In genomic region chr2:168566974-168567650, GRCh38 we compare ENCODE assay signal across 25 cellular contexts.
DNase-seq lines count a peak whose midpoint lies in the region; ATAC-seq, FAIRE-seq and TF ChIP-seq lines count a peak whose summit lies in the region.
"Had no signal": no experiment of that assay in that cellular context is flagged by ENCODE, and none has a peak within 500 bp of the region (broad histone marks: within the 10 kb centered on the region; RNA-seq: fewer than 3 reads in every experiment).

No MANE protein-coding gene starts in this region.

- H3K4me1 ChIP-seq in GM12878 (ENCODE audit: control insufficient read depth, insufficient read depth, low read length), result peaks cover 10% of the 10 kb centered on the region; the same call in 1 of the 2 replicates

- no TSS peak for BruUV-seq in GM12878 (replicated peaks; lab: Mats Ljungman, UMichigan)

- H3K27me3 ChIP-seq in GM12878 (replicated peaks in 1 of 2; ENCODE audit: control insufficient read depth in 2 of 2, insufficient read depth in 2 of 2, low read length in 1 of 2), result no peaks in the 10 kb centered on the region
- H3K27me3 ChIP-seq: thyroid gland had no signal

- peaks cover 9% of the 10 kb centered on the region for H3K79me2 ChIP-seq in GM12878 (ENCODE audit: control insufficient read depth, insufficient read depth, low read length)

- SMC1A ChIA-PET in GM12878 (lab: Charles Lee; ENCODE audit: uncharacterized antibody, unreplicated experiment), result no interaction called here

- no peaks in the 10 kb centered on the region for H4K20me1 ChIP-seq in GM12878 (ENCODE audit: control insufficient read depth, insufficient read depth)

- RAD21 ChIA-PET in GM12878 (lab: Charles Lee; ENCODE audit: unreplicated experiment), result no interaction called here

- no peak overlapping the region for H3K9ac ChIP-seq in GM12878 (ENCODE audit: control insufficient read depth, insufficient read depth, low read length)

- H3K9me3 ChIP-seq in GM12878 (replicated peaks; ENCODE audit: control insufficient read depth, insufficient read depth, low read length), result no peaks in the 10 kb centered on the region; the same call in 2 of the 3 replicates
- H3K9me3 ChIP-seq: thyroid gland had no signal

- no peak for DNase-seq in GM12878 (ENCODE audit: low read depth, low spot score)
- peak; percentile 71 for DNase-seq in renal cortical epithelial cell (ENCODE audit: low read depth)
- no peak for DNase-seq in middle frontal gyrus (ENCODE audit: extremely low spot score, low spot score)
- no peak for DNase-seq in islet precursor cell
- DNase-seq: activated CD4-positive, alpha-beta memory T cell treated with anti-CD3 and anti-CD28 coated beads for 36 hours; activated gamma-delta T cell treated with Interleukin-2 at 50 U/mL for 16 hours; amniotic stem cell; CD4-positive, alpha-beta T cell; dermis blood vessel endothelial cell; DMS53; GF-D8; H9; left colon; NCI-H187; NCI-H2227 treated with DMSO at 0.1 percent for 48 hours; nephron progenitor cell; stimulated activated CD4-positive, alpha-beta T cell treated with anti-CD3 and anti-CD28 coated beads, Interleukin-2, amount 100 ng/mL, for 24 hours; stimulated activated naive CD4-positive, alpha-beta T cell treated with Interleukin-2 at 50 U/mL for 16 hours; thyroid gland had no signal

- TF ChIP-seq POLR2A in GM12878 (IDR thresholded peaks at IDR 0.05; ENCODE audit: low read depth, low read length), result no peak

- intact Hi-C loops in GM12878 (cut with micrococcal nuclease; ENCODE audit: unreplicated experiment), result no loop called here

- in situ Hi-C loops in GM12878 (cut with MboI), result no loop called here

- no peak overlapping the region for H2AFZ ChIP-seq in GM12878 (ENCODE audit: control insufficient read depth, low read depth, low read length)

- POLR2A ChIA-PET in GM12878 (lab: Charles Lee), result no interaction called here

- H3K4me3 ChIP-seq in GM12878, result no peak overlapping the region
- H3K4me3 ChIP-seq: thyroid gland had no signal

- no peak for TF ChIP-seq RAD21 in GM12878 (IDR thresholded peaks at IDR 0.05; ENCODE audit: insufficient read depth, low read depth, low read length)

- TF ChIP-seq EP300 in GM12878 (IDR thresholded peaks at IDR 0.05; ENCODE audit: borderline replicate concordance in 1 of 2, control insufficient read depth in 1 of 2, low read depth in 2 of 2, low read length in 2 of 2), result no peak

- CTCF ChIA-PET in GM12878 (lab: Yijun Ruan, JAX), result no interaction called here

- FAIRE-seq in GM12878 (lab: Jason Lieb, UNC), result no peak
- FAIRE-seq: frontal cortex had no signal

- peaks cover 0 to 7% of the 10 kb centered on the region in 2 experiments; a peak in 2 of 4 replicates for H3K36me3 ChIP-seq in GM12878 (ENCODE audit: control insufficient read depth in 2 of 2, insufficient read depth in 2 of 2, low read length in 1 of 2)
- H3K36me3 ChIP-seq: thyroid gland had no signal

- TF ChIP-seq CTCF in GM12878 (IDR thresholded peaks at IDR 0.05 in 2 of 3, conservative IDR thresholded peaks at IDR 0.05 in 1 of 3; ENCODE audit: control insufficient read depth in 2 of 3, extremely low read depth in 1 of 3, insufficient read depth in 1 of 3, low read depth in 3 of 3, low read length in 3 of 3), result no peak

- H3K27ac ChIP-seq in GM12878 (ENCODE audit: control insufficient read depth, insufficient read depth), result no peak overlapping the region
- H3K27ac ChIP-seq: epithelial cell of prostate, thyroid gland had no signal

- ATAC-seq in GM19351 (IDR thresholded peaks at IDR 0.05; ENCODE audit: unreplicated experiment), result peak; percentile 47
- ATAC-seq in HG02678 (IDR thresholded peaks at IDR 0.05; ENCODE audit: unreplicated experiment), result peak; percentile 47
- ATAC-seq in GM12878, result peak; percentile 31; the same call in 2 of the 3 replicates
- ATAC-seq in HG03135 (IDR thresholded peaks at IDR 0.05; ENCODE audit: unreplicated experiment), result no peak
- ATAC-seq: left colon, WTC11 had no signal

- H3K4me2 ChIP-seq in GM12878 (ENCODE audit: control insufficient read depth, insufficient read depth), result no peak overlapping the region

TF ChIP-seq in GM12878, 131 proteins besides CTCF, POLR2A, EP300 and RAD21:
- TF ChIP-seq RUNX3 (IDR thresholded peaks at IDR 0.05; ENCODE audit: low read length) (peak; percentile 49), SRF (IDR thresholded peaks at IDR 0.05; ENCODE audit: low read depth in 2 of 2, low read length in 2 of 2) (no peak)
TF ChIP-seq in GM12878: peak in this region for 1.
